ENCODE assay signal across 9 cellular contexts in the genomic region with DNA sequence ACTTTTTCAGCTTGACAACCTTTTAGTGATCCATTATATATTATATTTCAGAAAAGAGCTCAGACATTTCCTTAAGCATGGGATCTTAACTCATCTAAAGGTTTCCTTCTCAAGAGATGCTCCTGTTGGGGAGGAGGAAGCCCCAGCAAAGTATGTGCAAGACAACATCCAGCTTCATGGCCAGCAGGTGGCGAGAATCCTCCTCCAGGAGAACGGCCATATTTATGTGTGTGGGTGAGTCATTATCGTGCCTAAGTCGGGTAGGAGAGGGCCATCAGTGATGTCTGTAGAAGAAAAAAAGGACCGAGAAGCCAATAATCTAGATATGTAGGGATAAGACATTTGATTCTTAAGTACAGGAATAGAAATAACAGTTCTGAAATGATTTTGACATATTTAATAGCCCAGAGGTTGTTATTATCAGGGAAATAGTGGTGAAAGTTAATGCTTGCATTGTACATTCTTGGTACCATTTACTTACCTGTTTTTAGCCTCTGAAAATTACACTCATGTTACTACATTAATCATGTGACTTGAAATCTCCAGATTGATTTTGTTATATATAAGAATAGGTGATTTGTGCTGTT. TPM values are rescaled to one million over a fixed set of nuclear protein-coding genes. Genes with fewer than 3 reads are reported as not detected.
DNase-seq lines count a peak whose midpoint lies in the region; ATAC-seq, FAIRE-seq and TF ChIP-seq lines count a peak whose summit lies in the region.
"Had no signal": no experiment of that assay in that cellular context is flagged by ENCODE, and none has a peak within 500 bp of the region (broad histone marks: within the 10 kb centered on the region; RNA-seq: fewer than 3 reads in every experiment).

No MANE protein-coding gene starts in this region.

- H4K5ac ChIP-seq in H1 (ENCODE audit: insufficient read length, low read depth, low read length) = no peak overlapping the region

- H3K27ac ChIP-seq in H1 (ENCODE audit: low read depth, low read length) (no peak overlapping the region), transverse colon (no peak overlapping the region)

- no peak overlapping the region for H3K56ac ChIP-seq in H1 (replicated peaks; ENCODE audit: insufficient read length, low read depth, low read length)

- intact Hi-C loops in transverse colon (cut with DNase I; ENCODE audit: low total_unique reads) = no loop called here

- H3K4me2 ChIP-seq in H1 (ENCODE audit: insufficient read depth in 1 of 2, low read depth in 2 of 2, low read length in 2 of 2) = no peak overlapping the region

- H3K9ac ChIP-seq in H1 (replicated peaks in 1 of 4; ENCODE audit: extremely low read depth in 1 of 4, low read depth in 3 of 4, low read length in 3 of 4) = no peak overlapping the region

- H3K4me3 ChIP-seq in H1 (ENCODE audit: extremely low read depth in 1 of 4, insufficient read depth in 2 of 4, low read depth in 3 of 4, low read length in 4 of 4) = no peak overlapping the region
- no peak overlapping the region for H3K4me3 ChIP-seq in transverse colon

- H3K4ac ChIP-seq in H1 (replicated peaks; ENCODE audit: insufficient read length, low read depth, low read length) = no peak overlapping the region

- no peak overlapping the region for H2BK120ac ChIP-seq in H1 (replicated peaks; ENCODE audit: low read depth, low read length)

- no peak overlapping the region for H2BK5ac ChIP-seq in H1 (ENCODE audit: low read depth, low read length)

- no peak overlapping the region for H2AK5ac ChIP-seq in H1 (ENCODE audit: low read depth, low read length)

- no peak overlapping the region for H4K91ac ChIP-seq in H1 (replicated peaks; ENCODE audit: insufficient read length, low read length)

- H2BK12ac ChIP-seq in H1 (ENCODE audit: low read depth, low read length) = no peak overlapping the region

- H4K20me1 ChIP-seq in H1 (replicated peaks in 1 of 2; ENCODE audit: control insufficient read depth in 1 of 2, insufficient read depth in 2 of 2, low read length in 2 of 2) = peaks cover 0 to 3% of the 10 kb centered on the region in 2 experiments

- DNase-seq in DMS 273 (lab: John Stamatoyannopoulos, UW; ENCODE audit: unreplicated experiment) = peak; percentile 79
- DNase-seq in DMS 273 treated with DMSO at 0.1 percent for 48 hours (lab: John Stamatoyannopoulos, UW) = no peak
- DNase-seq in SHP77 (lab: John Stamatoyannopoulos, UW) = peak; percentile 40 to 45
- peak in 1 of 2 experiments; percentile 9 for DNase-seq in H1 (ENCODE audit: low read depth in 1 of 2, low spot score in 2 of 2)
- peak; percentile 11 for DNase-seq in transverse colon
- no peak for DNase-seq in OCI-M2 (lab: John Stamatoyannopoulos, UW; ENCODE audit: unreplicated experiment)
- no peak for DNase-seq in T1000 (lab: John Stamatoyannopoulos, UW)

- TF ChIP-seq RAD21 in H1 (IDR thresholded peaks at IDR 0.05 in 1 of 2, conservative IDR thresholded peaks at IDR 0.05 in 1 of 2; ENCODE audit: low read depth in 2 of 2, low read length in 2 of 2) = peak; percentile 32 to 41; a peak in 3 of 4 replicates

- H2AFZ ChIP-seq in H1 (ENCODE audit: low read length) = no peak overlapping the region

- POLR2A ChIA-PET in H1 (lab: Charles Lee; ENCODE audit: partially characterized antibody) = no interaction called here

- no peaks in the 10 kb centered on the region for H3K79me1 ChIP-seq in H1 (ENCODE audit: low read depth, low read length)

- H3K23ac ChIP-seq in H1 (ENCODE audit: insufficient read length) = no peak overlapping the region

- TF ChIP-seq EP300 in H1 (IDR thresholded peaks at IDR 0.05; ENCODE audit: borderline replicate concordance in 1 of 2, low read depth in 2 of 2, low read length in 2 of 2) (no peak), transverse colon (IDR thresholded peaks at IDR 0.05; ENCODE audit: low read depth) (no peak)

- no peak overlapping the region for H3K18ac ChIP-seq in H1 (ENCODE audit: extremely low read depth, low read length)

- no peaks in the 10 kb centered on the region for H3K79me2 ChIP-seq in H1 (ENCODE audit: control insufficient read depth in 1 of 2, insufficient read depth in 2 of 2, low read length in 2 of 2)

- no peak overlapping the region for H2BK20ac ChIP-seq in H1 (ENCODE audit: low read length)

- no peak for FAIRE-seq in H1 (lab: Jason Lieb, UNC)
- FAIRE-seq: A204.1 had no signal

- H3K9me3 ChIP-seq in H1 (ENCODE audit: insufficient read depth in 2 of 2, low read depth in 1 of 2, low read length in 1 of 2) = no peaks in the 10 kb centered on the region
- no peaks in the 10 kb centered on the region for H3K9me3 ChIP-seq in transverse colon

- no peaks in the 10 kb centered on the region for H3K23me2 ChIP-seq in H1 (ENCODE audit: low read depth, low read length)

- TF ChIP-seq CTCF in H1 (IDR thresholded peaks at IDR 0.05; ENCODE audit: control extremely low read depth in 1 of 3, insufficient read depth in 1 of 3, low read depth in 1 of 3, low read length in 3 of 3) (peak; percentile 22 to 61 (median 57); a peak in 3 of 4 replicates), transverse colon (IDR thresholded peaks at IDR 0.05) (peak in 1 of 5 experiments; percentile 21)

- peak; percentile 40 for ATAC-seq in HG02852 (IDR thresholded peaks at IDR 0.05; ENCODE audit: unreplicated experiment)

- no peak overlapping the region for H3K14ac ChIP-seq in H1 (ENCODE audit: insufficient read length)

- CTCF ChIA-PET in H1 (lab: Charles Lee; ENCODE audit: partially characterized antibody) = interaction anchor here (0.7 to 0.9 kb wide), 6 partner anchors 9 to 68 kb away, joined by 3 to 7 read pairs (median 4); no protein-coding TSS in a partner anchor

- H3K36me3 ChIP-seq in H1 (ENCODE audit: control insufficient read depth in 2 of 4, insufficient read depth in 4 of 4, low read length in 3 of 4) = peaks cover 5 to 80% (median 50%) of the 10 kb centered on the region in 4 experiments
- peaks cover 0 to 73% (median 34%) of the 10 kb centered on the region in 4 donors for H3K36me3 ChIP-seq in transverse colon

- H3K4me1 ChIP-seq in H1 (replicated peaks in 1 of 4; ENCODE audit: control insufficient read depth in 3 of 4, insufficient read depth in 4 of 4, low read length in 3 of 4) (no peaks in the 10 kb centered on the region), transverse colon (peaks cover 0 to 14% (median 5%) of the 10 kb centered on the region in 4 donors)

- H2BK15ac ChIP-seq in H1 (ENCODE audit: low read length) = no peak overlapping the region

- H4K8ac ChIP-seq in H1 (ENCODE audit: extremely low read depth, insufficient read depth, low read length) = no peak overlapping the region

- WGBS in H1 (ENCODE audit: extremely low coverage in 1 of 2, insufficient coverage in 1 of 2, insufficient read length in 1 of 2, insufficient replicate concordance in 2 of 2, low coverage in 1 of 2, low lambda C conversion rate in 2 of 2, missing lambda C conversion rate in 1 of 2), 2 experiments = 85% methylated on average over 5 of the region's 5 CpGs; no CpG with 5 or more reads in 1 of the 2 experiments
- WGBS in transverse colon (ENCODE audit: low coverage in 1 of 2), 2 donors = 68 to 72% methylated on average over 5 of the region's 5 CpGs

- in situ Hi-C loops in transverse colon (cut with MboI; ENCODE audit: low pct_ligation_motif_present in 1 of 4, low pct_unique_long_range_greater_than_20kb in 1 of 4, low sequenced_read_pairs in 3 of 4) = no loop called here

- TF ChIP-seq POLR2A in H1 (IDR thresholded peaks at IDR 0.05; ENCODE audit: control extremely low read depth in 1 of 2, low read depth in 2 of 2, low read length in 2 of 2) = no peak
- TF ChIP-seq POLR2A in transverse colon (IDR thresholded peaks at IDR 0.05) = no peak

- H3K27me3 ChIP-seq in H1 (replicated peaks in 1 of 4; ENCODE audit: control insufficient read depth in 3 of 4, extremely low read depth in 1 of 4, insufficient read depth in 3 of 4, low read length in 3 of 4) (no peaks in the 10 kb centered on the region), transverse colon (no peaks in the 10 kb centered on the region)

TF ChIP-seq in H1, 55 proteins besides CTCF, POLR2A, EP300 and RAD21:
- TF ChIP-seq JUND (IDR thresholded peaks at IDR 0.05; ENCODE audit: low read length) (peak; percentile 42; the same call in 1 of the 2 replicates), YY1 (IDR thresholded peaks at IDR 0.05; ENCODE audit: low read depth, low read length) (peak; percentile 80), SIX5 (IDR thresholded peaks at IDR 0.05; ENCODE audit: low read depth, low read length) (no peak)
TF ChIP-seq in H1: peak in this region for 2.

RNA-seq across cellular contexts. Expression of gene MTRR, which starts 28.2 kb away (rescaled TPM):
- 51.4 and 53.8 TPM in 2 replicates for total RNA-seq in H1 (2021; fragmentation: NEBNext Ultra II Directional; extraction: Animal tissue kit (Norgen Biotek cat#: 25700))
- polyA plus RNA-seq in H1 (2011; rRNA removed) = 33.1 and 36.4 TPM in 2 replicates
- polyA plus RNA-seq in H1 (2011; cell fraction: cytosol; rRNA removed) = 43.5 TPM
- 49.9 TPM for polyA plus RNA-seq in H1 (2011; cell fraction: nucleus; rRNA removed)
- 26.4 to 42.6 TPM (median 35.5 TPM) in 4 replicates for polyA plus RNA-seq in H1 (2012, experiment 1 of 2)
- polyA plus RNA-seq in H1 (2012, experiment 2 of 2) = 5.1 TPM
- 48.2 TPM for polyA plus RNA-seq in H1 (2013, experiment 1 of 2)
- polyA plus RNA-seq in H1 (2013, experiment 2 of 2) = 45.7 TPM
- 109 and 115 TPM in 2 replicates for polyA minus RNA-seq in H1 (2011; rRNA and poly(A)+ RNA removed)
- 43.9 TPM for polyA minus RNA-seq in H1 (2011; cell fraction: cytosol; rRNA and poly(A)+ RNA removed)
- polyA minus RNA-seq in H1 (2011; cell fraction: nucleus; rRNA and poly(A)+ RNA removed) = 122 TPM
- total RNA-seq in transverse colon = 100 to 1,000 TPM in 1 of 4 donors, 10 to 100 TPM in 3; 31.4 to 120 (median 43.4) TPM

RNA-seq across cellular contexts. Expression of gene FASTKD3, which starts 28.3 kb away (rescaled TPM):
- total RNA-seq in H1 (2021; fragmentation: NEBNext Ultra II Directional; extraction: Animal tissue kit (Norgen Biotek cat#: 25700)) = 7.6 and 8.7 TPM in 2 replicates
- polyA plus RNA-seq in H1 (2011; rRNA removed) = 3.2 and 5.6 TPM in 2 replicates
- 5.6 TPM for polyA plus RNA-seq in H1 (2011; cell fraction: cytosol; rRNA removed)
- polyA plus RNA-seq in H1 (2011; cell fraction: nucleus; rRNA removed) = 3.0 TPM
- polyA plus RNA-seq in H1 (2012, experiment 1 of 2) = 6.8 to 12.1 TPM (median 7.5 TPM) in 4 replicates
- polyA plus RNA-seq in H1 (2012, experiment 2 of 2) = 1.2 TPM
- polyA plus RNA-seq in H1 (2013, experiment 1 of 2) = 6.1 TPM
- 5.4 TPM for polyA plus RNA-seq in H1 (2013, experiment 2 of 2)
- polyA minus RNA-seq in H1 (2011; rRNA and poly(A)+ RNA removed) = 4.3 and 6.1 TPM in 2 replicates
- polyA minus RNA-seq in H1 (2011; cell fraction: cytosol; rRNA and poly(A)+ RNA removed) = 4.0 TPM
- 6.1 TPM for polyA minus RNA-seq in H1 (2011; cell fraction: nucleus; rRNA and poly(A)+ RNA removed)
- 10 to 100 TPM in 2 of 4 donors, 1 to 10 TPM in 1, under 1 TPM in 1; 0.80 to 11.7 (median 8.0) TPM for total RNA-seq in transverse colon

RNA-seq across cellular contexts. Expression of gene CFAP90, which starts 46.2 kb away (rescaled TPM):
- 0.39 and 0.40 TPM in 2 replicates for total RNA-seq in H1 (2021; fragmentation: NEBNext Ultra II Directional; extraction: Animal tissue kit (Norgen Biotek cat#: 25700))
- polyA plus RNA-seq in H1 (2011; rRNA removed) = 0.82 and 0.92 TPM in 2 replicates
- 0.72 TPM for polyA plus RNA-seq in H1 (2011; cell fraction: cytosol; rRNA removed)
- polyA plus RNA-seq in H1 (2011; cell fraction: nucleus; rRNA removed) = 0.93 TPM
- 0.51 to 1.0 TPM (median 0.80 TPM) in 4 replicates for polyA plus RNA-seq in H1 (2012, experiment 1 of 2)
- polyA plus RNA-seq in H1 (2012, experiment 2 of 2) = 0.34 TPM
- polyA plus RNA-seq in H1 (2013, experiment 1 of 2) = 0.61 TPM
- polyA plus RNA-seq in H1 (2013, experiment 2 of 2) = 0.75 TPM
- 0.09 TPM in 1 of 2 replicates, not detected in the other for polyA minus RNA-seq in H1 (2011; rRNA and poly(A)+ RNA removed)
- not detected for polyA minus RNA-seq in H1 (2011; cell fraction: cytosol; rRNA and poly(A)+ RNA removed)
- 0.70 TPM for polyA minus RNA-seq in H1 (2011; cell fraction: nucleus; rRNA and poly(A)+ RNA removed)
- total RNA-seq in transverse colon = not detected

Comparison
In these comparisons a context has a peak if more than half of its experiments do, and no peak if none do; other contexts are left out.
1. DNase-seq: peak in DMS 273 (single experiment), SHP77 (2 of 2) and transverse colon (single experiment); none in DMS 273 treated with DMSO at 0.1 percent for 48 hours (single experiment), OCI-M2 (single experiment) and T1000 (single experiment).